ENCODE assay signal across 21 cellular contexts in the genomic region with DNA sequence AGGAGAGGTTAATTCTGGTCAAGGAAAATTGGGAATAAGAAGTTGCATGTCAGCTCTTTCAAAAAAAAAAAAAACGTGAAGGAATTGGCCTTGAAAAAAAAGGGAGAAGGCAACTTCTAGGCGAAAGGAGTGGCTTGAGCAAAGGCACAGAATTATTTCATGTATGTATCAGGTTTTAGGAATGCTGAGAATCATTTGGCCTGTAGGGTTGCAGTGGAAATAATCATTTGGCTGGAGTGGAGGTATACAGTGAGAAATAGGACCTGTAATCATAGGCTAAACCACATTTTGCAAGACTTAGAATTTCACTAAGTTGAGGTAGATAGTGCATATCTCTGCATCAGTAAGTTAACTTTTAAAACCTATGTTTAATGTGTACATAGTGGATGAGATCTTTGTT. TPM values are rescaled to one million over a fixed set of nuclear protein-coding genes. Genes with fewer than 3 reads are reported as not detected.
"Had no signal": no experiment of that assay in that cellular context is flagged by ENCODE, and none has a peak within 500 bp of the region (broad histone marks: within the 10 kb centered on the region; RNA-seq: fewer than 3 reads in every experiment).

No MANE protein-coding gene starts in this region.

- H3K36me3 ChIP-seq: MG63, SJSA1 had no signal

- H3K4me3 ChIP-seq: MG63, SJSA1, SK-N-MC had no signal

- DNase-seq: IMR-90, Karpas-422, KG1, MG63, NCI-H1092, NCI-H1436, NCI-H187, NCI-H2029, NCI-H2081 treated with DMSO at 0.1 percent for 48 hours, NCI-H2171, NCI-H446, NCI-H510A, NCI-H524 treated with DMSO at 0.1 percent for 48 hours, NCI-H69, NCI-H774, Right ventricle myocardium superior, RPMI8226, SIG-M5 had no signal

- H3K9me3 ChIP-seq: MG63, SJSA1 had no signal

- H3K4me1 ChIP-seq: SJSA1 had no signal

- H3K27me3 ChIP-seq: MG63, SJSA1 had no signal

- H3K27ac ChIP-seq: SJSA1, SK-N-MC had no signal

- ATAC-seq: HepG2 had no signal

RNA-seq across cellular contexts. Expression of a gene that starts 54.9 kb away (rescaled TPM):
- total RNA-seq: HepG2, IMR-90, SJSA1 had no signal
- polyA plus RNA-seq: HepG2, IMR-90 had no signal
